Comparison of ENCODE assay signal across 9 cellular contexts in genomic region chr22:39292561-39293074, GRCh38. TPM values are rescaled to one million over a fixed set of nuclear protein-coding genes. Genes with fewer than 3 reads are reported as not detected.
DNase-seq lines count a peak whose midpoint lies in the region; ATAC-seq and TF ChIP-seq lines count a peak whose summit lies in the region.
"Had no signal": no experiment of that assay in that cellular context is flagged by ENCODE, and none has a peak within 500 bp of the region (broad histone marks: within the 10 kb centered on the region; RNA-seq: fewer than 3 reads in every experiment).

No MANE protein-coding gene starts in this region.

- TF ChIP-seq CTCF in esophagus squamous epithelium (IDR thresholded peaks at IDR 0.05), result no peak

- peak overlapping the region; percentile 48 for H3K27ac ChIP-seq in SJCRH30
- H3K27ac ChIP-seq in esophagus squamous epithelium, result peak overlapping the region; percentile 68 to 89 (median 83)

- ATAC-seq in HG03457 (IDR thresholded peaks at IDR 0.05; ENCODE audit: unreplicated experiment), result no peak
- ATAC-seq in HG03354 (IDR thresholded peaks at IDR 0.05; ENCODE audit: poor library complexity, severe bottlenecking, unreplicated experiment), result no peak

- H3K4me1 ChIP-seq in SJCRH30 (peaks cover 33% of the 10 kb centered on the region), esophagus squamous epithelium (peaks cover 34 to 56% (median 36%) of the 10 kb centered on the region in 3 donors)

- no peaks in the 10 kb centered on the region for H3K9me3 ChIP-seq in SJCRH30 (replicated peaks)
- H3K9me3 ChIP-seq in esophagus squamous epithelium, result no peaks in the 10 kb centered on the region

- H3K27me3 ChIP-seq in SJCRH30, result no peaks in the 10 kb centered on the region
- H3K27me3 ChIP-seq in esophagus squamous epithelium, result peaks cover 0 to 7% (median 0%) of the 10 kb centered on the region in 4 donors

- DNase-seq in NCI-H2227 (lab: John Stamatoyannopoulos, UW; ENCODE audit: unreplicated experiment), result peak; percentile 25
- no peak for DNase-seq in NCI-H2227 treated with DMSO at 0.1 percent for 48 hours (lab: John Stamatoyannopoulos, UW)
- DNase-seq in SJCRH30, result peak; percentile 82 to 86
- DNase-seq in esophagus squamous epithelium (lab: John Stamatoyannopoulos, UW), result peak; percentile 35
- DNase-seq in myocyte (ENCODE audit: low read depth), result peak; percentile 90
- DNase-seq in activated CD4-positive, CD25-positive, alpha-beta regulatory T cell treated with anti-CD3 and anti-CD28 coated beads, Interleukin-2, amount 50 U/mL, for 72 hours, result no peak
- DNase-seq: DND-41 had no signal

- peak in 2 of 4 donors; percentile 29 to 58 for TF ChIP-seq POLR2A in esophagus squamous epithelium (IDR thresholded peaks at IDR 0.05)

- intact Hi-C loops in esophagus squamous epithelium (cut with DNase I), result no loop called here

- WGBS in esophagus squamous epithelium, 2 donors, result 17 to 43% methylated on average over 2 to 4 of the region's 12 CpGs

- H3K4me3 ChIP-seq in SJCRH30 (no peak overlapping the region), esophagus squamous epithelium (no peak overlapping the region)

- H3K36me3 ChIP-seq in SJCRH30 (no peaks in the 10 kb centered on the region), esophagus squamous epithelium (no peaks in the 10 kb centered on the region)

RNA-seq across cellular contexts. Expression of gene RPL3, which starts 26.8 kb away (rescaled TPM):
- 1,999 and 2,056 TPM in 2 replicates for total RNA-seq in SJCRH30 (2014; rRNA removed; shearing (Covaris generic))
- total RNA-seq in esophagus squamous epithelium, result 1,000 to 10,000 TPM; 1,469 to 2,891 (median 2,008) TPM
- 1,239 and 1,524 TPM in 2 replicates for total RNA-seq in myocyte
- 2,014 TPM for polyA plus RNA-seq in myocyte (2012)

RNA-seq across cellular contexts. Expression of gene PDGFB, which starts 47.8 kb away (rescaled TPM):
- 0.05 and 0.26 TPM in 2 replicates for total RNA-seq in SJCRH30 (2014; rRNA removed; shearing (Covaris generic))
- 1 to 10 TPM; 1.2 to 6.3 (median 3.7) TPM for total RNA-seq in esophagus squamous epithelium
- total RNA-seq in myocyte, result 6.7 and 10.2 TPM in 2 replicates
- 19.4 TPM for polyA plus RNA-seq in myocyte (2012)

RNA-seq across cellular contexts. Expression of gene SYNGR1, which starts 57.2 kb away (rescaled TPM):
- total RNA-seq in SJCRH30 (2014; rRNA removed; shearing (Covaris generic)), result 3.2 and 4.0 TPM in 2 replicates
- total RNA-seq in esophagus squamous epithelium (10 to 100 TPM; 13.3 to 35.5 (median 21.5) TPM), myocyte (0.29 and 4.9 TPM in 2 replicates)
- 10.7 TPM for polyA plus RNA-seq in myocyte (2012)

Comparison
In these comparisons a context has a peak if more than half of its experiments do, and no peak if none do; other contexts are left out.
1. DNase-seq: peak in NCI-H2227 (single experiment), SJCRH30 (2 of 2), esophagus squamous epithelium (single experiment) and myocyte (single experiment); none in NCI-H2227 treated with DMSO at 0.1 percent for 48 hours (single experiment) and activated CD4-positive, CD25-positive, alpha-beta regulatory T cell treated with anti-CD3 and anti-CD28 coated beads, Interleukin-2, amount 50 U/mL, for 72 hours (single experiment).